ENCODE assay signal across 15 cellular contexts in the genomic region with DNA sequence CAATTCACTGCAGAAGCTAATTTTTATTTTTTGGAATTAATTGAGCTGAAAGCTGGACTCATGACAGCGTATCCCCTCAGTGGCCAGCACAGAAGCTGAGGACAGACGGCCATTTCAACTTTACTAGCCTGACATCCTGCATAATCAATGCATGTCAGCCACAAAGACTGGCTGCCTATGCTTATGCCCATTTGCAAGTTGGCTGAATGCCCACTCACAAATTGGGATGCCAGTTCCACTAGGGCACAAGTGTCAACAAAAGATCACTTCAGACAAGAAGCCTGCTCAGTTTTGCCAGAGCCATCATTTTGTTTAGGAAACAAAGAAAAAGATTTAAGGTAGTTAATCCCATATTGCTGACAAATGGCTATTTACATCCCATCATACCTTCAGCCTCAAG.
"Had no signal": no experiment of that assay in that cellular context is flagged by ENCODE, and none has a peak within 500 bp of the region (broad histone marks: within the 10 kb centered on the region; RNA-seq: fewer than 3 reads in every experiment).

No MANE protein-coding gene starts in this region.

- DNase-seq: activated CD4-positive, alpha-beta memory T cell treated with anti-CD3 and anti-CD28 coated beads for 36 hours; activated CD4-positive, alpha-beta T cell treated with anti-CD3 and anti-CD28 coated beads for 1 hour; activated gamma-delta T cell; activated naive CD8-positive, alpha-beta T cell treated with anti-CD3 and anti-CD28 coated beads for 36 hours; activated T-cell treated with anti-CD3 and anti-CD28 coated beads, Interleukin-2, amount 50 U/mL, for 48 hours; brain microvascular endothelial cell; cerebellar nuclear complex; erythroblast; immature natural killer cell; left cardiac atrium; naive thymus-derived CD4-positive, alpha-beta T cell; psoas muscle; sigmoid colon; stimulated activated naive CD4-positive, alpha-beta T cell treated with Interleukin-2 at 50 U/mL for 16 hours; upper lobe of left lung had no signal

- ATAC-seq: left cardiac atrium; naive thymus-derived CD4-positive, alpha-beta T cell; psoas muscle had no signal
